ENCODE assay signal across 34 cellular contexts in genomic region chr3:11010406-11011165, GRCh38. TPM values are rescaled to one million over a fixed set of nuclear protein-coding genes. Genes with fewer than 3 reads are reported as not detected.
DNase-seq lines count a peak whose midpoint lies in the region; ATAC-seq, FAIRE-seq and TF ChIP-seq lines count a peak whose summit lies in the region.
"Had no signal": no experiment of that assay in that cellular context is flagged by ENCODE, and none has a peak within 500 bp of the region (broad histone marks: within the 10 kb centered on the region; RNA-seq: fewer than 3 reads in every experiment).

No MANE protein-coding gene starts in this region.

- no peak for ATAC-seq in GM18858 (IDR thresholded peaks at IDR 0.05; ENCODE audit: unreplicated experiment)
- ATAC-seq in HG03175 (IDR thresholded peaks at IDR 0.05; ENCODE audit: unreplicated experiment): no peak
- ATAC-seq: pancreas; Right ventricle myocardium inferior; stimulated activated naive CD8-positive, alpha-beta T cell treated with anti-CD3 and anti-CD28 coated beads, Interleukin-15, amount 100 ng/mL, for 72 hours had no signal

- peak overlapping the region in 7 of 59 donors; percentile 2 to 31 (median 12) for H3K4me3 ChIP-seq in dorsolateral prefrontal cortex
- H3K4me3 ChIP-seq: left ventricle myocardium inferior, pancreas, PC-9, right atrium auricular region, spleen, transverse colon had no signal

- H3K27me3 ChIP-seq in dorsolateral prefrontal cortex: peaks cover 0 to 4% (median 0%) of the 10 kb centered on the region in 45 donors
- H3K27me3 ChIP-seq: pancreas, right atrium auricular region, transverse colon had no signal

- peak overlapping the region; percentile 53 to 98 (median 93) for H3K27ac ChIP-seq in dorsolateral prefrontal cortex
- no peak overlapping the region for H3K27ac ChIP-seq in RWPE1
- H3K27ac ChIP-seq: left ventricle myocardium inferior, pancreas, PC-9, right atrium auricular region, spleen, transverse colon had no signal

- peak; percentile 59 for DNase-seq in NCI-H2227 (lab: John Stamatoyannopoulos, UW; ENCODE audit: unreplicated experiment)
- DNase-seq in dorsolateral prefrontal cortex: peak in 9 of 10 donors; percentile 79 to 92 (median 85)
- DNase-seq in medulla oblongata (ENCODE audit: extremely low spot score): peak; percentile 90
- DNase-seq in putamen (ENCODE audit: low spot score): peak; percentile 93
- no peak for DNase-seq in RWPE1 (ENCODE audit: low spot score)
- no peak for DNase-seq in GM12892 (ENCODE audit: insufficient read length)
- DNase-seq: activated effector memory CD4-positive, alpha-beta T cell treated with anti-CD3 and anti-CD28 coated beads, Interleukin-2, amount 50 U/mL, for 16 hours; activated T-cell treated with anti-CD3 and anti-CD28 coated beads, Interleukin-2, amount 50 U/mL, for 24 hours; AML-193; CD4-positive, alpha-beta memory T cell; central memory CD4-positive, alpha-beta T cell; dermis blood vessel endothelial cell; islet precursor cell; left ventricle myocardium inferior; naive B cell; NCI-H1092 treated with DMSO at 0.1 percent for 48 hours; NCI-H1694 treated with DMSO at 0.1 percent for 48 hours; NCI-H524 treated with DMSO at 0.1 percent for 48 hours; pancreas; PC-9; spleen; stimulated activated CD4-positive, alpha-beta T cell treated with anti-CD3 and anti-CD28 coated beads, Interleukin-2, amount 100 ng/mL, for 24 hours; stimulated activated naive CD8-positive, alpha-beta T cell treated with anti-CD3 and anti-CD28 coated beads, Interleukin-15, amount 100 ng/mL, for 72 hours; T-helper 2 cell; transverse colon had no signal

- CTCF ChIA-PET in RWPE1 (lab: Yijun Ruan, JAX): no interaction called here

- no peak for FAIRE-seq in GM12892 (lab: Jason Lieb, UNC)
- FAIRE-seq: D721Med, pancreas had no signal

- TF ChIP-seq CTCF in dorsolateral prefrontal cortex (IDR thresholded peaks at IDR 0.05 in 54 of 56, conservative IDR thresholded peaks at IDR 0.05 in 2 of 56; ENCODE audit: low read depth in 1 of 56, partially characterized antibody in 56 of 56): peak in 12 of 56 donors; percentile 6 to 40 (median 12)
- no peak for TF ChIP-seq CTCF in RWPE1 (conservative IDR thresholded peaks at IDR 0.05; ENCODE audit: low read depth)

- intact Hi-C loops in dorsolateral prefrontal cortex (cut with DNase I): no loop called here

- POLR2A ChIA-PET in RWPE1 (lab: Yijun Ruan, JAX; ENCODE audit: low non-redundant PET): no interaction called here

- no peak for TF ChIP-seq POLR2A in GM12892 (IDR thresholded peaks at IDR 0.05; ENCODE audit: low read depth, low read length)

RNA-seq across cellular contexts. Expression of gene SLC6A1, which starts 18.0 kb away (rescaled TPM):
- total RNA-seq in dorsolateral prefrontal cortex: 100 to 1,000 TPM; 127 to 356 (median 209) TPM
- not detected for polyA plus RNA-seq in GM12892 (2012; ENCODE audit: missing spikeins)
- total RNA-seq: A673; CD4-positive, alpha-beta memory T cell; dermis blood vessel endothelial cell; H4; HT-29; M059J; PC-9 had no signal
- polyA plus RNA-seq: CD4-positive, alpha-beta memory T cell had no signal

Comparison
In these comparisons a context has a peak if more than half of its experiments do, and no peak if none do; other contexts are left out.
1. DNase-seq: peak in NCI-H2227 (single experiment), dorsolateral prefrontal cortex (9 of 10), medulla oblongata (single experiment) and putamen (single experiment); none in RWPE1 (single experiment) and GM12892 (single experiment).